In genomic region chr1:184422490-184423233, GRCh38 we compare ENCODE assay signal across 18 cellular contexts.
"Had no signal": no experiment of that assay in that cellular context is flagged by ENCODE, and none has a peak within 500 bp of the region (broad histone marks: within the 10 kb centered on the region; RNA-seq: fewer than 3 reads in every experiment).

No MANE protein-coding gene starts in this region.

- H3K27ac Mint-ChIP-seq: activated B cell treated with CpG ODN at 0.5 μM for 24 hours; activated CD4-positive, alpha-beta T cell treated with anti-CD3 and anti-CD28 coated beads, Interleukin-2, amount 10 ng/mL, durations not matched to agents 7 days and 5 days; activated naive CD4-positive, alpha-beta T cell treated with anti-CD3 and anti-CD28 coated beads, Interleukin-2, amount 50 U/mL, for 24 hours; endodermal cell; T-helper 17 cell had no signal

- H3K9me3 ChIP-seq: esophagus muscularis mucosa, left ventricle myocardium inferior, pancreas, thyroid gland, vagina had no signal

- DNase-seq: activated B cell treated with CpG ODN at 0.5 μM for 24 hours; activated CD4-positive, alpha-beta T cell treated with anti-CD3 and anti-CD28 coated beads, Interleukin-2, amount 10 ng/mL, durations not matched to agents 7 days and 5 days; activated effector memory CD4-positive, alpha-beta T cell treated with Interleukin-2 at 50 U/mL for 16 hours; amniotic stem cell; cerebellar nuclear complex; dermis blood vessel endothelial cell; endodermal cell; foreskin fibroblast; left ventricle myocardium inferior; mesendoderm; pancreas; retina; T-helper 17 cell; thyroid gland had no signal

- H3K9me3 Mint-ChIP-seq: activated B cell treated with CpG ODN at 0.5 μM for 24 hours; activated CD4-positive, alpha-beta T cell treated with anti-CD3 and anti-CD28 coated beads, Interleukin-2, amount 10 ng/mL, durations not matched to agents 7 days and 5 days; activated naive CD4-positive, alpha-beta T cell treated with anti-CD3 and anti-CD28 coated beads, Interleukin-2, amount 50 U/mL, for 24 hours; endodermal cell had no signal

- H3K36me3 ChIP-seq: esophagus muscularis mucosa, left ventricle myocardium inferior, pancreas, thyroid gland, vagina had no signal

- H3K27ac ChIP-seq: esophagus muscularis mucosa, left ventricle myocardium inferior, pancreas, thyroid gland, vagina had no signal

- H3K4me3 ChIP-seq: esophagus muscularis mucosa, left ventricle myocardium inferior, pancreas, thyroid gland, vagina had no signal

- H3K4me1 ChIP-seq: pancreas, thyroid gland had no signal

- H3K27me3 Mint-ChIP-seq: activated CD4-positive, alpha-beta T cell treated with anti-CD3 and anti-CD28 coated beads, Interleukin-2, amount 10 ng/mL, durations not matched to agents 7 days and 5 days had no signal

- H3K36me3 Mint-ChIP-seq: activated naive CD4-positive, alpha-beta T cell treated with anti-CD3 and anti-CD28 coated beads, Interleukin-2, amount 50 U/mL, for 24 hours had no signal

- H3K4me3 Mint-ChIP-seq: activated B cell treated with CpG ODN at 0.5 μM for 24 hours; activated CD4-positive, alpha-beta T cell treated with anti-CD3 and anti-CD28 coated beads, Interleukin-2, amount 10 ng/mL, durations not matched to agents 7 days and 5 days; activated naive CD4-positive, alpha-beta T cell treated with anti-CD3 and anti-CD28 coated beads, Interleukin-2, amount 50 U/mL, for 24 hours; brain; endodermal cell; T-helper 17 cell had no signal

- H3K27me3 ChIP-seq: esophagus muscularis mucosa, pancreas, thyroid gland, vagina had no signal

- H3K4me1 Mint-ChIP-seq: activated CD4-positive, alpha-beta T cell treated with anti-CD3 and anti-CD28 coated beads, Interleukin-2, amount 10 ng/mL, durations not matched to agents 7 days and 5 days; activated naive CD4-positive, alpha-beta T cell treated with anti-CD3 and anti-CD28 coated beads, Interleukin-2, amount 50 U/mL, for 24 hours; T-helper 17 cell had no signal

- ATAC-seq: pancreas, T-helper 17 cell had no signal
